25 cellular contexts compared by ENCODE assay signal in the genomic region with DNA sequence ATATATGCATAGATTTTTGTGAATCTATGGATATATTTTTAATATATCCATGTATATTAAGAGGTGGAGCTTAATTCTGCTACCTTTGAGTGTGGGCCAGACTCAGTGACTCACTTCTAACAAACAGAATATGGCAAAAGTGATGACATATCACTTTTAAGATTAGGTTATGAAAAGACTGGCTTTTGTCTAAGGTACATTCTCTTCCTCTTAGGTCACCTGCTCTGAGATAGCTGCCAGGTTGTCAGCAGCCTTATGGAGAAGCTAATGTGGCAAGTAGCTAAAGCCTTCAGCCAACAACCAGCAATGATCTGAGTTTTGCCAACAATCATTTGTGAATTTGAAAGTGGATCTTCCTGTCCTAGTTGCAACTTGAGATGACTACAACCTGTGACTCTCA.
A peak's percentile ranks its signal among the peaks of the same experiment; 100 is the strongest.
DNase-seq lines count a peak whose midpoint lies in the region; ATAC-seq, FAIRE-seq and TF ChIP-seq lines count a peak whose summit lies in the region.
"Had no signal": no experiment of that assay in that cellular context is flagged by ENCODE, and none has a peak within 500 bp of the region (broad histone marks: within the 10 kb centered on the region; RNA-seq: fewer than 3 reads in every experiment).

No MANE protein-coding gene starts in this region.

- TF ChIP-seq CTCF in PC-3 (conservative IDR thresholded peaks at IDR 0.05; ENCODE audit: low read depth, low read length) (no peak), epithelial cell of esophagus (IDR thresholded peaks at IDR 0.05; ENCODE audit: insufficient read depth, low read depth, low read length, missing control alignments) (no peak), HepG2 (CRISPR knock-in tag; IDR thresholded peaks at IDR 0.05) (no peak)

- no peak overlapping the region for H3K9ac ChIP-seq in PC-3 (ENCODE audit: low read length)
- no peak overlapping the region for H3K9ac ChIP-seq in HepG2 (ENCODE audit: insufficient read depth, low read depth, low read length)

- H3K4me2 ChIP-seq in PC-3 (ENCODE audit: low read length) (no peak overlapping the region; the same call in 1 of the 2 replicates), HepG2 (ENCODE audit: low read depth, low read length) (no peak overlapping the region)
- H3K4me2 ChIP-seq: GM23338 had no signal

- CTCF ChIA-PET in PC-3 (lab: Charles Lee), result interaction anchor here (0.7 kb wide), 1 partner anchor 43 kb away, joined by 5 read pairs; no protein-coding TSS in a partner anchor
- CTCF ChIA-PET in HepG2 (lab: Yijun Ruan, JAX; ENCODE audit: low intra/inter-chr PET ratio, low total read pairs), result no interaction called here

- H3K27ac ChIP-seq in PC-3 (ENCODE audit: low read length), result no peak overlapping the region
- H3K27ac ChIP-seq in HepG2 (ENCODE audit: extremely low read length, insufficient read depth, low read length), result no peak overlapping the region
- H3K27ac ChIP-seq: neutrophil, transverse colon had no signal

- in situ Hi-C loops in HepG2 (cut with HindIII; ENCODE audit: extremely low pct_ligation_motif_present, low pct_unique_long_range_greater_than_20kb), result no loop called here

- no peaks in the 10 kb centered on the region for H3F3A ChIP-seq in PC-3 (ENCODE audit: low read length, unreplicated experiment)

- H2AFZ ChIP-seq in PC-3 (ENCODE audit: low read length) (no peak overlapping the region), HepG2 (ENCODE audit: low read length) (no peak overlapping the region)
- H2AFZ ChIP-seq: GM23338 had no signal

- POLR2A ChIA-PET in PC-3 (lab: Charles Lee; ENCODE audit: unreplicated experiment), result no interaction called here
- POLR2A ChIA-PET in HepG2 (lab: Yijun Ruan, JAX), result no interaction called here

- peaks cover 6% of the 10 kb centered on the region; the same call in 1 of the 2 replicates for H3K4me1 ChIP-seq in PC-3 (ENCODE audit: insufficient read depth, low read length)
- H3K4me1 ChIP-seq in HepG2 (ENCODE audit: insufficient read depth, low read length), result no peaks in the 10 kb centered on the region
- H3K4me1 ChIP-seq: transverse colon had no signal

- no peak for TF ChIP-seq RAD21 in HepG2 (CRISPR knock-in tag; IDR thresholded peaks at IDR 0.05)

- intact Hi-C loops in PC-3 (cut with micrococcal nuclease), result no loop called here
- intact Hi-C loops in HepG2 (cut with micrococcal nuclease; ENCODE audit: unreplicated experiment), result no loop called here

- TF ChIP-seq EP300 in HepG2 (IDR thresholded peaks at IDR 0.05; ENCODE audit: low read depth in 2 of 2, low read length in 2 of 2), result no peak
- TF ChIP-seq EP300 in HepG2 (CRISPR knock-in tag; IDR thresholded peaks at IDR 0.05; ENCODE audit: borderline replicate concordance), result no peak

- TF ChIP-seq POLR2A in HepG2 (IDR thresholded peaks at IDR 0.05; ENCODE audit: insufficient read depth in 1 of 2, low read depth in 2 of 2, low read length in 2 of 2), result no peak

- H3K9me2 ChIP-seq in PC-3 (replicated peaks; ENCODE audit: low read length), result no peaks in the 10 kb centered on the region

- DNase-seq in DMS53 (lab: John Stamatoyannopoulos, UW), result peak; percentile 46
- DNase-seq in PC-3, result peak; percentile 73
- peak; percentile 86 for DNase-seq in epithelial cell of esophagus (ENCODE audit: low read depth)
- no peak for DNase-seq in HepG2 (ENCODE audit: low spot score)
- DNase-seq in NCI-H1417 treated with DMSO at 0.1 percent for 48 hours (lab: John Stamatoyannopoulos, UW), result no peak
- DNase-seq in GDM1 (lab: John Stamatoyannopoulos, UW), result no peak
- DNase-seq in NCI-H146 treated with DMSO at 0.1 percent for 48 hours (lab: John Stamatoyannopoulos, UW; ENCODE audit: unreplicated experiment), result no peak
- no peak for DNase-seq in NCI-H510A treated with DMSO at 0.1 percent for 48 hours (lab: John Stamatoyannopoulos, UW)
- DNase-seq: activated CD4-positive, alpha-beta T cell treated with anti-CD3 and anti-CD28 coated beads, Interleukin-2, amount 50 U/mL, for 48 hours; activated T-cell treated with anti-CD3 and anti-CD28 coated beads, Interleukin-2, amount 50 U/mL, for 48 hours; CD4-positive, alpha-beta memory T cell; dermis blood vessel endothelial cell; islet precursor cell; MV-4-11; naive thymus-derived CD4-positive, alpha-beta T cell; NCI-H1694; NCI-H2171; NCI-H524; Right ventricle myocardium superior; transverse colon had no signal

- H3K36me3 ChIP-seq in PC-3 (ENCODE audit: low read depth, low read length) (no peaks in the 10 kb centered on the region), HepG2 (replicated peaks in 1 of 2; ENCODE audit: control insufficient read depth in 1 of 2, insufficient read depth in 2 of 2, low read length in 2 of 2) (no peaks in the 10 kb centered on the region)
- H3K36me3 ChIP-seq: neutrophil, transverse colon had no signal

- peak; percentile 54 for ATAC-seq in PC-3
- no peak for ATAC-seq in HepG2
- ATAC-seq: activated CD4-positive, CD25-positive, alpha-beta regulatory T cell treated with anti-CD3 and anti-CD28 coated beads, Interleukin-2, amount 50 U/mL, for 24 hours; GM23338; naive thymus-derived CD4-positive, alpha-beta T cell; stimulated activated effector memory CD8-positive, alpha-beta T cell treated with anti-CD3 and anti-CD28 coated beads, Interleukin-12 subunit alpha, Interleukin-12 subunit beta, amount 100 ng/mL, for 72 hours had no signal

- no peak overlapping the region for H3K4me3 ChIP-seq in PC-3 (ENCODE audit: low read length)
- H3K4me3 ChIP-seq in epithelial cell of esophagus (ENCODE audit: low read length), result no peak overlapping the region
- no peak overlapping the region for H3K4me3 ChIP-seq in HepG2 (replicated peaks in 1 of 3; ENCODE audit: insufficient read depth in 1 of 3, low read depth in 2 of 3, low read length in 3 of 3)
- H3K4me3 ChIP-seq: GM23338, transverse colon had no signal

- BruUV-seq in PC-3 (replicated peaks; lab: Mats Ljungman, UMichigan), result no TSS peak
- no TSS peak for BruUV-seq in HepG2 (replicated peaks; lab: Mats Ljungman, UMichigan)

- H4K20me1 ChIP-seq in PC-3 (ENCODE audit: low read length), result no peaks in the 10 kb centered on the region
- H4K20me1 ChIP-seq in HepG2 (ENCODE audit: insufficient read depth, low read length), result no peaks in the 10 kb centered on the region

- no peaks in the 10 kb centered on the region for H3K9me3 ChIP-seq in PC-3 (ENCODE audit: low read length)
- H3K9me3 ChIP-seq in HepG2 (ENCODE audit: low read length), result no peaks in the 10 kb centered on the region
- H3K9me3 ChIP-seq: transverse colon had no signal

- no peaks in the 10 kb centered on the region for H3K79me2 ChIP-seq in PC-3 (ENCODE audit: low read length)
- no peaks in the 10 kb centered on the region for H3K79me2 ChIP-seq in HepG2 (ENCODE audit: insufficient read depth, low read length)

- no peaks in the 10 kb centered on the region for H3K27me3 ChIP-seq in PC-3 (ENCODE audit: low read length)
- no peaks in the 10 kb centered on the region for H3K27me3 ChIP-seq in HepG2 (ENCODE audit: control insufficient read depth in 1 of 2, insufficient read depth in 2 of 2, low read length in 2 of 2)
- H3K27me3 ChIP-seq: neutrophil, transverse colon had no signal

- FAIRE-seq in HepG2 (lab: Jason Lieb, UNC), result no peak
- FAIRE-seq: GM12891 had no signal

TF ChIP-seq in HepG2, 621 proteins besides CTCF, POLR2A, EP300 and RAD21:
- TF ChIP-seq MAFF (IDR thresholded peaks at IDR 0.05; ENCODE audit: low read depth, low read length) (peak; percentile 86), MAFK (conservative IDR thresholded peaks at IDR 0.05 in 1 of 2, IDR thresholded peaks at IDR 0.05 in 1 of 2; ENCODE audit: low read length in 2 of 2) (peak; percentile 83 to 88)
- TF ChIP-seq, protein P1, sequence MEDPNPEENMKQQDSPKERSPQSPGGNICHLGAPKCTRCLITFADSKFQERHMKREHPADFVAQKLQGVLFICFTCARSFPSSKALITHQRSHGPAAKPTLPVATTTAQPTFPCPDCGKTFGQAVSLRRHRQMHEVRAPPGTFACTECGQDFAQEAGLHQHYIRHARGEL (CRISPR knock-in tag; IDR thresholded peaks at IDR 0.05), result no peak
TF ChIP-seq in HepG2: peak in this region for 2.

Comparison
In these comparisons a context has a peak if more than half of its experiments do, and no peak if none do; other contexts are left out.
1. DNase-seq: peak in DMS53 (single experiment), PC-3 (single experiment) and epithelial cell of esophagus (single experiment); none in HepG2 (single experiment), NCI-H1417 treated with DMSO at 0.1 percent for 48 hours (single experiment), GDM1 (single experiment), NCI-H146 treated with DMSO at 0.1 percent for 48 hours (single experiment) and NCI-H510A treated with DMSO at 0.1 percent for 48 hours (single experiment).